In genomic region chr5:181243521-181244307, GRCh38 we compare ENCODE assay signal across 8 cellular contexts. TPM values are rescaled to one million over a fixed set of nuclear protein-coding genes. Genes with fewer than 3 reads are reported as not detected.
DNase-seq lines count a peak whose midpoint lies in the region; ATAC-seq, FAIRE-seq and TF ChIP-seq lines count a peak whose summit lies in the region.

Gene RACK1, minus strand, starts transcription at chr5:181243906. Its CDS starts 106 bp downstream, at chr5:181243800.

- DNase-seq in EL (peak; percentile 91), H54 (ENCODE audit: insufficient read length, low spot score) (peak; percentile 70), MG63 (peak; percentile 92), frontal cortex (ENCODE audit: low spot score in 2 of 2) (peak; percentile 79 to 81), osteocyte (ENCODE audit: extremely low spot score, unreplicated experiment) (peak; percentile 94), thyroid gland (peak; percentile 92), amygdala (lab: John Stamatoyannopoulos, UW) (no peak)

- H3K36me3 ChIP-seq in MG63 = peaks cover 69% of the 10 kb centered on the region
- H3K36me3 ChIP-seq in thyroid gland = peaks cover 34 to 35% of the 10 kb centered on the region in 2 donors

- H3K9me3 Mint-ChIP-seq in activated T-helper 17 cell treated with anti-CD3 and anti-CD28 coated beads, Interleukin-2, amount 50 U/mL, for 72 hours = no peaks in the 10 kb centered on the region
- no peaks in the 10 kb centered on the region for H3K9me3 Mint-ChIP-seq in osteocyte (ENCODE audit: unreplicated experiment)

- H3K36me3 Mint-ChIP-seq in activated T-helper 17 cell treated with anti-CD3 and anti-CD28 coated beads, Interleukin-2, amount 50 U/mL, for 72 hours (ENCODE audit: low read depth) = peaks cover 80% of the 10 kb centered on the region
- H3K36me3 Mint-ChIP-seq in osteocyte (ENCODE audit: unreplicated experiment) = peaks cover 21% of the 10 kb centered on the region

- H3K27me3 ChIP-seq in MG63 (no peaks in the 10 kb centered on the region), thyroid gland (no peaks in the 10 kb centered on the region)

- H3K27me3 Mint-ChIP-seq in activated T-helper 17 cell treated with anti-CD3 and anti-CD28 coated beads, Interleukin-2, amount 50 U/mL, for 72 hours = no peaks in the 10 kb centered on the region
- no peaks in the 10 kb centered on the region for H3K27me3 Mint-ChIP-seq in osteocyte (ENCODE audit: unreplicated experiment)

- peak within 1 kb of the TSS; percentile 80 to 95 (median 93) for H3K27ac ChIP-seq in thyroid gland

- peak; percentile 68 for ATAC-seq in activated T-helper 17 cell treated with anti-CD3 and anti-CD28 coated beads, Interleukin-2, amount 50 U/mL, for 72 hours (replicated peaks)

- TF ChIP-seq POLR2A in H54 (IDR thresholded peaks at IDR 0.05; ENCODE audit: low read depth, low read length) (peak; percentile 94), thyroid gland (IDR thresholded peaks at IDR 0.05) (peak; percentile 71 to 82)

- peak within 1 kb of the TSS; percentile 99 for H3K27ac Mint-ChIP-seq in activated T-helper 17 cell treated with anti-CD3 and anti-CD28 coated beads, Interleukin-2, amount 50 U/mL, for 72 hours
- H3K27ac Mint-ChIP-seq in osteocyte (ENCODE audit: unreplicated experiment) = peak within 1 kb of the TSS; percentile 100

- peak within 1 kb of the TSS; percentile 85 for H3K4me3 Mint-ChIP-seq in activated T-helper 17 cell treated with anti-CD3 and anti-CD28 coated beads, Interleukin-2, amount 50 U/mL, for 72 hours
- peak within 1 kb of the TSS; percentile 94 for H3K4me3 Mint-ChIP-seq in osteocyte (ENCODE audit: unreplicated experiment)

- H3K4me3 ChIP-seq in MG63 (peak within 1 kb of the TSS; percentile 69), thyroid gland (replicated peaks in 1 of 3) (peak within 1 kb of the TSS; percentile 42 to 67 (median 59))

- FAIRE-seq in H54 (lab: Jason Lieb, UNC) (no peak), frontal cortex (lab: Jason Lieb, UNC) (no peak)

- TF ChIP-seq CTCF in osteocyte (IDR thresholded peaks at IDR 0.05) (no peak), thyroid gland (IDR thresholded peaks at IDR 0.05) (peak in 1 of 6 experiments; percentile 16)

- H3K9me3 ChIP-seq in MG63 (no peaks in the 10 kb centered on the region), thyroid gland (no peaks in the 10 kb centered on the region)

- H3K4me1 ChIP-seq in thyroid gland = peaks cover 32 to 43% of the 10 kb centered on the region in 2 donors

- intact Hi-C loops in thyroid gland (cut with DNase I) = no loop called here

- H3K4me1 Mint-ChIP-seq in activated T-helper 17 cell treated with anti-CD3 and anti-CD28 coated beads, Interleukin-2, amount 50 U/mL, for 72 hours = peaks cover 34% of the 10 kb centered on the region
- peaks cover 56% of the 10 kb centered on the region for H3K4me1 Mint-ChIP-seq in osteocyte (ENCODE audit: unreplicated experiment)

- 0% methylated on average over 35 to 44 of the region's 52 CpGs for WGBS in thyroid gland, 2 donors

RNA-seq across cellular contexts. Expression of gene RACK1, which starts in this region (rescaled TPM):
- total RNA-seq in MG63 (2014; rRNA removed; shearing (Covaris generic); ENCODE audit: low replicate concordance) = 8,781 and 10,327 TPM in 2 replicates
- total RNA-seq in activated T-helper 17 cell treated with anti-CD3 and anti-CD28 coated beads, Interleukin-2, amount 50 U/mL, for 72 hours = 1,000 to 10,000 TPM; 2,150 to 2,706 TPM
- total RNA-seq in frontal cortex = 3,351 TPM
- 1,869 and 1,921 TPM in 2 replicates for total RNA-seq in osteocyte
- total RNA-seq in thyroid gland = 1,000 to 10,000 TPM; 2,254 to 3,332 (median 2,569) TPM

Comparison
In these comparisons a context has a peak if more than half of its experiments do, and no peak if none do; other contexts are left out.
1. DNase-seq: peak in EL (single experiment), H54 (single experiment), MG63 (single experiment), frontal cortex (2 of 2), osteocyte (single experiment) and thyroid gland (2 of 2); none in amygdala (0 of 56).